ENCODE assay signal across 27 cellular contexts in genomic region chr16:77603656-77604055, GRCh38.
"Had no signal": no experiment of that assay in that cellular context is flagged by ENCODE, and none has a peak within 500 bp of the region (broad histone marks: within the 10 kb centered on the region; RNA-seq: fewer than 3 reads in every experiment).

No MANE protein-coding gene starts in this region.

- H3K36me3 ChIP-seq: left lung, neutrophil, right atrium auricular region, right lobe of liver, tibial nerve, uterus had no signal

- H3K36me3 Mint-ChIP-seq: immature natural killer cell; memory B cell; naive thymus-derived CD8-positive, alpha-beta T cell; stimulated activated memory B cell treated with anti-CD40 and anti-IgM and Interleukin-4, amounts not matched to agents 10 μg/mL and 1 μg/mL and 100 μg/mL, for 72 hours; type B pancreatic cell had no signal

- H3K27ac Mint-ChIP-seq: immature natural killer cell; memory B cell; naive thymus-derived CD8-positive, alpha-beta T cell; nephron; progenitor cell of endocrine pancreas; stimulated activated memory B cell treated with anti-CD40 and anti-IgM and Interleukin-4, amounts not matched to agents 10 μg/mL and 1 μg/mL and 100 μg/mL, for 72 hours; type B pancreatic cell had no signal

- H3K9me3 ChIP-seq: left lung, neutrophil, right lobe of liver, uterus had no signal

- ATAC-seq: left colon; left lung; naive thymus-derived CD8-positive, alpha-beta T cell; right lobe of liver; stimulated activated memory B cell treated with anti-CD40 and anti-IgM and Interleukin-4, amounts not matched to agents 10 μg/mL and 1 μg/mL and 100 μg/mL, for 72 hours; stimulated activated naive CD8-positive, alpha-beta T cell treated with anti-CD3 and anti-CD28 coated beads, Interleukin-15, amount 100 ng/mL, for 72 hours had no signal

- H3K27me3 Mint-ChIP-seq: stimulated activated memory B cell treated with anti-CD40 and anti-IgM and Interleukin-4, amounts not matched to agents 10 μg/mL and 1 μg/mL and 100 μg/mL, for 72 hours had no signal

- H3K4me1 Mint-ChIP-seq: immature natural killer cell; memory B cell; naive thymus-derived CD8-positive, alpha-beta T cell; nephron; neural crest cell; stimulated activated memory B cell treated with anti-CD40 and anti-IgM and Interleukin-4, amounts not matched to agents 10 μg/mL and 1 μg/mL and 100 μg/mL, for 72 hours; stimulated activated naive CD8-positive, alpha-beta T cell treated with anti-CD3 and anti-CD28 coated beads, Interleukin-15, amount 100 ng/mL, for 72 hours had no signal

- H3K4me3 Mint-ChIP-seq: immature natural killer cell; memory B cell; naive thymus-derived CD8-positive, alpha-beta T cell; nephron; neural crest cell; stimulated activated memory B cell treated with anti-CD40 and anti-IgM and Interleukin-4, amounts not matched to agents 10 μg/mL and 1 μg/mL and 100 μg/mL, for 72 hours; stimulated activated naive CD8-positive, alpha-beta T cell treated with anti-CD3 and anti-CD28 coated beads, Interleukin-15, amount 100 ng/mL, for 72 hours; type B pancreatic cell had no signal

- H3K9me3 Mint-ChIP-seq: immature natural killer cell; stimulated activated memory B cell treated with anti-CD40 and anti-IgM and Interleukin-4, amounts not matched to agents 10 μg/mL and 1 μg/mL and 100 μg/mL, for 72 hours; stimulated activated naive CD8-positive, alpha-beta T cell treated with anti-CD3 and anti-CD28 coated beads, Interleukin-15, amount 100 ng/mL, for 72 hours had no signal

- H3K4me2 ChIP-seq: smooth muscle cell had no signal

- H3K27me3 ChIP-seq: left lung, neutrophil, right atrium auricular region, right lobe of liver, tibial nerve, uterus had no signal

- H3K4me3 ChIP-seq: left lung, lung, right atrium auricular region, right lobe of liver, smooth muscle cell, tibial nerve, uterus had no signal

- H3K27ac ChIP-seq: left lung, neutrophil, right atrium auricular region, right lobe of liver, tibial nerve, uterus had no signal

- H3K4me1 ChIP-seq: left lung, right atrium auricular region, right lobe of liver, tibial nerve, uterus had no signal

- DNase-seq: hippocampal formation; immature natural killer cell; kidney; left colon; left lung; naive thymus-derived CD8-positive, alpha-beta T cell; occipital lobe; right lobe of liver; stimulated activated CD4-positive, alpha-beta T cell treated with anti-CD3 and anti-CD28 coated beads, Interleukin-1b, Interleukin-23, amount 100 ng/mL, for 48 hours; stimulated activated CD4-positive, alpha-beta T cell treated with anti-CD3 and anti-CD28 coated beads, Interleukin-2, amount 100 ng/mL, for 48 hours; stimulated activated CD4-positive, alpha-beta T cell treated with anti-CD3 and anti-CD28 coated beads, Interleukin-4, amount 100 ng/mL, for 4 hours; stimulated activated CD8-positive, alpha-beta memory T cell treated with anti-CD3 and anti-CD28 coated beads, Interleukin-4, amount 100 ng/mL, for 48 hours; stimulated activated naive CD4-positive, alpha-beta T cell treated with Interleukin-2 at 50 U/mL for 16 hours; stimulated activated naive CD8-positive, alpha-beta T cell treated with anti-CD3 and anti-CD28 coated beads, Interleukin-15, amount 100 ng/mL, for 72 hours; substantia nigra; uterus had no signal
